25 cellular contexts compared by ENCODE assay signal in genomic region chr5:123681061-123681460, GRCh38.
"Had no signal": no experiment of that assay in that cellular context is flagged by ENCODE, and none has a peak within 500 bp of the region (broad histone marks: within the 10 kb centered on the region; RNA-seq: fewer than 3 reads in every experiment).

No MANE protein-coding gene starts in this region.

- DNase-seq: activated CD4-positive, alpha-beta T cell treated with anti-CD3 and anti-CD28 coated beads, Interleukin-2, amount 50 U/mL, for 1 hour; activated CD4-positive, CD25-positive, alpha-beta regulatory T cell treated with anti-CD3 and anti-CD28 coated beads, Interleukin-2, amount 50 U/mL, for 72 hours; activated CD8-positive, alpha-beta T cell treated with anti-CD3 and anti-CD28 coated beads for 36 hours; activated T-cell treated with anti-CD3 and anti-CD28 coated beads, Interleukin-2, amount 50 U/mL, for 4 hours; effector CD8-positive, alpha-beta T cell; foreskin fibroblast; heart left ventricle; hypothalamus; immature natural killer cell; kidney; left colon; mammary epithelial cell; naive thymus-derived CD4-positive, alpha-beta T cell; pancreas; retina; sigmoid colon; stimulated activated CD4-positive, alpha-beta T cell treated with anti-CD3 and anti-CD28 coated beads, Interleukin-15, amount 100 ng/mL, for 24 hours; stimulated activated CD4-positive, alpha-beta T cell treated with anti-CD3 and anti-CD28 coated beads, Interleukin-2, amount 100 ng/mL, for 24 hours; stimulated activated naive B cell treated with anti-CD40 and anti-IgM and Interleukin-4, amounts not matched to agents 10 μg/mL and 1 μg/mL and 100 μg/mL, for 72 hours; stomach; T-helper 17 cell; T1000; tibial artery; upper lobe of right lung had no signal

- H3K27ac ChIP-seq: heart left ventricle, pancreas, prostate gland, sigmoid colon, stomach, tibial artery, upper lobe of right lung had no signal

- H3K4me3 ChIP-seq: heart left ventricle, pancreas, prostate gland, sigmoid colon, stomach, tibial artery, upper lobe of right lung had no signal
